1 cellular context compared by ENCODE assay signal in the genomic region with DNA sequence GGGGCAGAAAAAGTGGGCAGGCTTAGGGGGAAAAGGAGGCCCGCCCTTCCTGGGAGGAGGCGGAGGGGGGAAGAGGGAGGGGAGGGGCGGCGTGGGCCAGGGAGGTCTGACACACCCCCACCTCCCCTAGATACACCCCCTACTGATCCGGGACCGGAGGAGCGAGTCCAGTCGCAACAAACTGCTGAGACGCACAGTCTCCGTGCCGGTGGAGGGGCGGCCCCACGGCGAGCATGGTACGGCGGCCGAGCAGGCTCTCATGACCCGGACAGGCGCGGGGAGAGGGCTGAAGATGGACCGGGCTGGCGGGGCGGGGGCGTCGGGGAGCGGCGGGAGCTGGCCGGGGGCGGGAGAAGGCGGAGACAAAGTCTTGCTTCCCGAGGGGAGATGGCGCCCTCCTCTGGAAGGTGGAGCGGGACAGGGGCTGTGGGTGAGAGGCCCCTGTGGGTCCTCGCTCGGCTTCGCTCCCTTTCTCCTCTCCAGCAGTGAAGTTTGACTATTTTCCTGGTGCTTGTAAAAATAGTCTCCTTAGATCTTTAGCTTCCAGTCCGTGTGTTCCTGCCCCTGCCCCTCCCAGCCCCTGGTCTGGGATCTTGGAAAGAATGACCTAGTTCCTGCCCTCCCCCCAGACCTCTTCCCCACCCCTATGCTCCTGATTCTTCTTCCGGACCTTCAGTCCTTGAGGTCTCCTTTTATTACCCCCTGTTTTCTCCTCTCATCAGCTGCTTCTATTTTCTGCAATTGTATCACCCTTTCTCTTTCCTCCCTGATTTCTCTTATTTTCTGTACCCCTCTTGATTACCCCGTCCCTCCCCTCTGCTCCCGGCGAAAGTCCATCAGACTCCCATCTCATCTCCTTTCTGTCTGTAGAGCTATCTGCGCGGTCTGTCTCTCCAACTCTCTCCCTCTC.
TF ChIP-seq lines count a peak whose summit lies in the region.

No MANE protein-coding gene starts in this region.

TF ChIP-seq in HepG2, 621 proteins besides CTCF, POLR2A, EP300 and RAD21 (continues in another document):
- TF ChIP-seq, protein P1, sequence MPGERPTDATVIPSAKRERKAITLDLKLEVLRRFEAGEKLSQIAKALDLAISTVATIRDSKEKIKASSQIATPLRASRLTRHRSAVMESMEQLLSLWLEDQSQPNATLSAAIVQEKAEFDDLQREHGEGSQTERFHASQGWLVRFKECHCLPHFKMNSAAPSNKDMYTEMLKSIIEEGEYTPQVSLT (CRISPR knock-in tag; IDR thresholded peaks at IDR 0.05; ENCODE audit: borderline replicate concordance, low read depth), result no peak
- TF ChIP-seq CCDC6 (CRISPR knock-in tag; IDR thresholded peaks at IDR 0.05), result no peak; the same call in 1 of the 2 replicates
- no peak for TF ChIP-seq ZNF383 (CRISPR knock-in tag; IDR thresholded peaks at IDR 0.05; ENCODE audit: borderline replicate concordance)
- TF ChIP-seq ZNF747 (CRISPR knock-in tag; IDR thresholded peaks at IDR 0.05; ENCODE audit: borderline replicate concordance), result peak; percentile 47; the same call in 1 of the 2 replicates
- TF ChIP-seq BHLHE40 (IDR thresholded peaks at IDR 0.05; ENCODE audit: low read length), result peak; percentile 31; the same call in 1 of the 2 replicates
- no peak for TF ChIP-seq SMARCC2 (IDR thresholded peaks at IDR 0.05)
- peak; percentile 60 for TF ChIP-seq POLR2AphosphoS5 (IDR thresholded peaks at IDR 0.05; ENCODE audit: low read depth, low read length)
- peak; percentile 54; the same call in 1 of the 2 replicates for TF ChIP-seq SP4 (CRISPR knock-in tag; IDR thresholded peaks at IDR 0.05)
- TF ChIP-seq AGO1 (IDR thresholded peaks at IDR 0.05; ENCODE audit: low read depth, low read length, poor library complexity, severe bottlenecking), result no peak
- TF ChIP-seq SATB2 (CRISPR knock-in tag; IDR thresholded peaks at IDR 0.05), result no peak
- TF ChIP-seq SETDB1 (CRISPR knock-in tag; IDR thresholded peaks at IDR 0.05; ENCODE audit: borderline replicate concordance), result no peak
- no peak for TF ChIP-seq HMGA1 (CRISPR knock-in tag; conservative IDR thresholded peaks at IDR 0.05)
- TF ChIP-seq CHD2 (IDR thresholded peaks at IDR 0.05; ENCODE audit: low read depth, low read length), result no peak
- no peak for TF ChIP-seq JUN (CRISPR knock-in tag; IDR thresholded peaks at IDR 0.05)
- TF ChIP-seq ZNF724P (CRISPR knock-in tag; IDR thresholded peaks at IDR 0.05; ENCODE audit: borderline replicate concordance), result no peak
- no peak for TF ChIP-seq ZNF326 (CRISPR knock-in tag; IDR thresholded peaks at IDR 0.05; ENCODE audit: borderline replicate concordance)
- no peak for TF ChIP-seq PCBP2 (optimal IDR thresholded peaks at IDR 0.05; ENCODE audit: low read depth, low read length, poor library complexity, severe bottlenecking)
- TF ChIP-seq FOXA3 (CRISPR knock-in tag; IDR thresholded peaks at IDR 0.05), result peak; percentile 29; the same call in 1 of the 2 replicates
- TF ChIP-seq KAT8 (CRISPR knock-in tag; IDR thresholded peaks at IDR 0.05), result peak; percentile 72
- TF ChIP-seq ZNF780A (CRISPR knock-in tag; IDR thresholded peaks at IDR 0.05), result no peak
- TF ChIP-seq ZNF761 (CRISPR knock-in tag; conservative IDR thresholded peaks at IDR 0.05), result no peak
- TF ChIP-seq ZFP36 (IDR thresholded peaks at IDR 0.05; ENCODE audit: borderline replicate concordance, low read depth, low read length, partially characterized antibody), result no peak
- TF ChIP-seq, protein P2, sequence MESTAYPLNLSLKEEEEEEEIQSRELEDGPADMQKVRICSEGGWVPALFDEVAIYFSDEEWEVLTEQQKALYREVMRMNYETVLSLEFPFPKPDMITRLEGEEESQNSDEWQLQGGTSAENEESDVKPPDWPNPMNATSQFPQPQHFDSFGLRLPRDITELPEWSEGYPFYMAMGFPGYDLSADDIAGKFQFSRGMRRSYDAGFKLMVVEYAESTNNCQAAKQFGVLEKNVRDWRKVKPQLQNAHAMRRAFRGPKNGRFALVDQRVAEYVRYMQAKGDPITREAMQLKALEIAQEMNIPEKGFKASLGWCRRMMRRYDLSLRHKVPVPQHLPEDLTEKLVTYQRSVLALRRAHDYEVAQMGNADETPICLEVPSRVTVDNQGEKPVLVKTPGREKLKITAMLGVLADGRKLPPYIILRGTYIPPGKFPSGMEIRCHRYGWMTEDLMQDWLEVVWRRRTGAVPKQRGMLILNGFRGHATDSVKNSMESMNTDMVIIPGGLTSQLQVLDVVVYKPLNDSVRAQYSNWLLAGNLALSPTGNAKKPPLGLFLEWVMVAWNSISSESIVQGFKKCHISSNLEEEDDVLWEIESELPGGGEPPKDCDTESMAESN (CRISPR knock-in tag; conservative IDR thresholded peaks at IDR 0.05), result no peak
- TF ChIP-seq, protein P3, sequence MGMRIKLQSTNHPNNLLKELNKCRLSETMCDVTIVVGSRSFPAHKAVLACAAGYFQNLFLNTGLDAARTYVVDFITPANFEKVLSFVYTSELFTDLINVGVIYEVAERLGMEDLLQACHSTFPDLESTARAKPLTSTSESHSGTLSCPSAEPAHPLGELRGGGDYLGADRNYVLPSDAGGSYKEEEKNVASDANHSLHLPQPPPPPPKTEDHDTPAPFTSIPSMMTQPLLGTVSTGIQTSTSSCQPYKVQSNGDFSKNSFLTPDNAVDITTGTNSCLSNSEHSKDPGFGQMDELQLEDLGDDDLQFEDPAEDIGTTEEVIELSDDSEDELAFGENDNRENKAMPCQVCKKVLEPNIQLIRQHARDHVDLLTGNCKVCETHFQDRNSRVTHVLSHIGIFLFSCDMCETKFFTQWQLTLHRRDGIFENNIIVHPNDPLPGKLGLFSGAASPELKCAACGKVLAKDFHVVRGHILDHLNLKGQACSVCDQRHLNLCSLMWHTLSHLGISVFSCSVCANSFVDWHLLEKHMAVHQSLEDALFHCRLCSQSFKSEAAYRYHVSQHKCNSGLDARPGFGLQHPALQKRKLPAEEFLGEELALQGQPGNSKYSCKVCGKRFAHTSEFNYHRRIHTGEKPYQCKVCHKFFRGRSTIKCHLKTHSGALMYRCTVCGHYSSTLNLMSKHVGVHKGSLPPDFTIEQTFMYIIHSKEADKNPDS (CRISPR knock-in tag; IDR thresholded peaks at IDR 0.05), result 0 out of 2 replicates have a peak, but pooled peaks have one; percentile 31
- TF ChIP-seq SOX6 (IDR thresholded peaks at IDR 0.05), result no peak
- TF ChIP-seq SOX6 (CRISPR knock-in tag; IDR thresholded peaks at IDR 0.05), result no peak
- TF ChIP-seq IKZF1 (IDR thresholded peaks at IDR 0.05), result no peak
- TF ChIP-seq ZMYM2 (CRISPR knock-in tag; IDR thresholded peaks at IDR 0.05), result no peak
- TF ChIP-seq, protein P4, sequence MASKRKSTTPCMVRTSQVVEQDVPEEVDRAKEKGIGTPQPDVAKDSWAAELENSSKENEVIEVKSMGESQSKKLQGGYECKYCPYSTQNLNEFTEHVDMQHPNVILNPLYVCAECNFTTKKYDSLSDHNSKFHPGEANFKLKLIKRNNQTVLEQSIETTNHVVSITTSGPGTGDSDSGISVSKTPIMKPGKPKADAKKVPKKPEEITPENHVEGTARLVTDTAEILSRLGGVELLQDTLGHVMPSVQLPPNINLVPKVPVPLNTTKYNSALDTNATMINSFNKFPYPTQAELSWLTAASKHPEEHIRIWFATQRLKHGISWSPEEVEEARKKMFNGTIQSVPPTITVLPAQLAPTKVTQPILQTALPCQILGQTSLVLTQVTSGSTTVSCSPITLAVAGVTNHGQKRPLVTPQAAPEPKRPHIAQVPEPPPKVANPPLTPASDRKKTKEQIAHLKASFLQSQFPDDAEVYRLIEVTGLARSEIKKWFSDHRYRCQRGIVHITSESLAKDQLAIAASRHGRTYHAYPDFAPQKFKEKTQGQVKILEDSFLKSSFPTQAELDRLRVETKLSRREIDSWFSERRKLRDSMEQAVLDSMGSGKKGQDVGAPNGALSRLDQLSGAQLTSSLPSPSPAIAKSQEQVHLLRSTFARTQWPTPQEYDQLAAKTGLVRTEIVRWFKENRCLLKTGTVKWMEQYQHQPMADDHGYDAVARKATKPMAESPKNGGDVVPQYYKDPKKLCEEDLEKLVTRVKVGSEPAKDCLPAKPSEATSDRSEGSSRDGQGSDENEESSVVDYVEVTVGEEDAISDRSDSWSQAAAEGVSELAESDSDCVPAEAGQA (IDR thresholded peaks at IDR 0.05; ENCODE audit: low read depth), result no peak
- TF ChIP-seq, protein P4 (CRISPR knock-in tag; IDR thresholded peaks at IDR 0.05; ENCODE audit: borderline replicate concordance), result no peak
- no peak for TF ChIP-seq ZBTB1 (CRISPR knock-in tag; IDR thresholded peaks at IDR 0.05; ENCODE audit: borderline replicate concordance)
- TF ChIP-seq KAT7 (CRISPR knock-in tag; IDR thresholded peaks at IDR 0.05; ENCODE audit: borderline replicate concordance), result no peak; the same call in 1 of the 2 replicates
- no peak for TF ChIP-seq TMF1 (CRISPR knock-in tag; IDR thresholded peaks at IDR 0.05; ENCODE audit: low read depth)
- no peak for TF ChIP-seq TBP (CRISPR knock-in tag; IDR thresholded peaks at IDR 0.05)
- peak; percentile 70; the same call in 1 of the 2 replicates for TF ChIP-seq SP5 (CRISPR knock-in tag; IDR thresholded peaks at IDR 0.05; ENCODE audit: borderline replicate concordance, low read depth)
- TF ChIP-seq ZKSCAN8 (CRISPR knock-in tag; IDR thresholded peaks at IDR 0.05; ENCODE audit: borderline replicate concordance), result no peak
- TF ChIP-seq, protein P5, sequence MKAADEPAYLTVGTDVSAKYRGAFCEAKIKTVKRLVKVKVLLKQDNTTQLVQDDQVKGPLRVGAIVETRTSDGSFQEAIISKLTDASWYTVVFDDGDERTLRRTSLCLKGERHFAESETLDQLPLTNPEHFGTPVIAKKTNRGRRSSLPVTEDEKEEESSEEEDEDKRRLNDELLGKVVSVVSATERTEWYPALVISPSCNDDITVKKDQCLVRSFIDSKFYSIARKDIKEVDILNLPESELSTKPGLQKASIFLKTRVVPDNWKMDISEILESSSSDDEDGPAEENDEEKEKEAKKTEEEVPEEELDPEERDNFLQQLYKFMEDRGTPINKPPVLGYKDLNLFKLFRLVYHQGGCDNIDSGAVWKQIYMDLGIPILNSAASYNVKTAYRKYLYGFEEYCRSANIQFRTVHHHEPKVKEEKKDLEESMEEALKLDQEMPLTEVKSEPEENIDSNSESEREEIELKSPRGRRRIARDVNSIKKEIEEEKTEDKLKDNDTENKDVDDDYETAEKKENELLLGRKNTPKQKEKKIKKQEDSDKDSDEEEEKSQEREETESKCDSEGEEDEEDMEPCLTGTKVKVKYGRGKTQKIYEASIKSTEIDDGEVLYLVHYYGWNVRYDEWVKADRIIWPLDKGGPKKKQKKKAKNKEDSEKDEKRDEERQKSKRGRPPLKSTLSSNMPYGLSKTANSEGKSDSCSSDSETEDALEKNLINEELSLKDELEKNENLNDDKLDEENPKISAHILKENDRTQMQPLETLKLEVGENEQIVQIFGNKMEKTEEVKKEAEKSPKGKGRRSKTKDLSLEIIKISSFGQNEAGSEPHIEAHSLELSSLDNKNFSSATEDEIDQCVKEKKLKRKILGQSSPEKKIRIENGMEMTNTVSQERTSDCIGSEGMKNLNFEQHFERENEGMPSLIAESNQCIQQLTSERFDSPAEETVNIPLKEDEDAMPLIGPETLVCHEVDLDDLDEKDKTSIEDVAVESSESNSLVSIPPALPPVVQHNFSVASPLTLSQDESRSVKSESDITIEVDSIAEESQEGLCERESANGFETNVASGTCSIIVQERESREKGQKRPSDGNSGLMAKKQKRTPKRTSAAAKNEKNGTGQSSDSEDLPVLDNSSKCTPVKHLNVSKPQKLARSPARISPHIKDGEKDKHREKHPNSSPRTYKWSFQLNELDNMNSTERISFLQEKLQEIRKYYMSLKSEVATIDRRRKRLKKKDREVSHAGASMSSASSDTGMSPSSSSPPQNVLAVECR (CRISPR knock-in tag; IDR thresholded peaks at IDR 0.05; ENCODE audit: borderline replicate concordance), result peak; percentile 88
- TF ChIP-seq, protein P6, sequence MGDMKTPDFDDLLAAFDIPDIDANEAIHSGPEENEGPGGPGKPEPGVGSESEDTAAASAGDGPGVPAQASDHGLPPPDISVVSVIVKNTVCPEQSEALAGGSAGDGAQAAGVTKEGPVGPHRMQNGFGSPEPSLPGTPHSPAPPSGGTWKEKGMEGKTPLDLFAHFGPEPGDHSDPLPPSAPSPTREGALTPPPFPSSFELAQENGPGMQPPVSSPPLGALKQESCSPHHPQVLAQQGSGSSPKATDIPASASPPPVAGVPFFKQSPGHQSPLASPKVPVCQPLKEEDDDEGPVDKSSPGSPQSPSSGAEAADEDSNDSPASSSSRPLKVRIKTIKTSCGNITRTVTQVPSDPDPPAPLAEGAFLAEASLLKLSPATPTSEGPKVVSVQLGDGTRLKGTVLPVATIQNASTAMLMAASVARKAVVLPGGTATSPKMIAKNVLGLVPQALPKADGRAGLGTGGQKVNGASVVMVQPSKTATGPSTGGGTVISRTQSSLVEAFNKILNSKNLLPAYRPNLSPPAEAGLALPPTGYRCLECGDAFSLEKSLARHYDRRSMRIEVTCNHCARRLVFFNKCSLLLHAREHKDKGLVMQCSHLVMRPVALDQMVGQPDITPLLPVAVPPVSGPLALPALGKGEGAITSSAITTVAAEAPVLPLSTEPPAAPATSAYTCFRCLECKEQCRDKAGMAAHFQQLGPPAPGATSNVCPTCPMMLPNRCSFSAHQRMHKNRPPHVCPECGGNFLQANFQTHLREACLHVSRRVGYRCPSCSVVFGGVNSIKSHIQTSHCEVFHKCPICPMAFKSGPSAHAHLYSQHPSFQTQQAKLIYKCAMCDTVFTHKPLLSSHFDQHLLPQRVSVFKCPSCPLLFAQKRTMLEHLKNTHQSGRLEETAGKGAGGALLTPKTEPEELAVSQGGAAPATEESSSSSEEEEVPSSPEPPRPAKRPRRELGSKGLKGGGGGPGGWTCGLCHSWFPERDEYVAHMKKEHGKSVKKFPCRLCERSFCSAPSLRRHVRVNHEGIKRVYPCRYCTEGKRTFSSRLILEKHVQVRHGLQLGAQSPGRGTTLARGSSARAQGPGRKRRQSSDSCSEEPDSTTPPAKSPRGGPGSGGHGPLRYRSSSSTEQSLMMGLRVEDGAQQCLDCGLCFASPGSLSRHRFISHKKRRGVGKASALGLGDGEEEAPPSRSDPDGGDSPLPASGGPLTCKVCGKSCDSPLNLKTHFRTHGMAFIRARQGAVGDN (CRISPR knock-in tag; IDR thresholded peaks at IDR 0.05), result peak; percentile 91
- TF ChIP-seq EZH2 (conservative IDR thresholded peaks at IDR 0.05; ENCODE audit: low read depth, low read length), result no peak
- no peak for TF ChIP-seq ZNF773 (CRISPR knock-in tag; IDR thresholded peaks at IDR 0.05; ENCODE audit: borderline replicate concordance)
- TF ChIP-seq ZFP90 (CRISPR knock-in tag; IDR thresholded peaks at IDR 0.05; ENCODE audit: borderline replicate concordance), result no peak
